In the genomic region with DNA sequence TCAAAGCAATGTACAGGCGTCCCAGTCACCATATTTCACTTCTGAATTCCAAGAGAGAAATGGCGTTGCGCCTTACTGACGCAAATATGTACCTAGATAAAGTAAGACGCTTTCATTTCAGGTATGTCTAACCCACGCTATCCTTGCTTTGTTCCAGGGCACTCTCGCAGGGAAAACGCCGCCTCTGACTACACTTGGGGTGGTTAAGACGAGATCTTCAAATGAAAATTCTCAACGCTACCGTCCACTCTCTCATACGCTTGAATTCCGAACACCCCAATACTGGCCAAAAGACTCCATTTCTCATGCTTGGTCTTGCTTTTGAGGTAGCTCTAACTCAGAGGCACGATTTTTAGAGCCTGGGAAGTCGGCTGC, we compare ENCODE assay signal across 9 cellular contexts. TPM values are rescaled to one million over a fixed set of nuclear protein-coding genes. Genes with fewer than 3 reads are reported as not detected.
DNase-seq lines count a peak whose midpoint lies in the region; ATAC-seq and TF ChIP-seq lines count a peak whose summit lies in the region.
"Had no signal": no experiment of that assay in that cellular context is flagged by ENCODE, and none has a peak within 500 bp of the region (broad histone marks: within the 10 kb centered on the region; RNA-seq: fewer than 3 reads in every experiment).

No MANE protein-coding gene starts in this region.

- peak overlapping the region; percentile 93 for H3K27ac ChIP-seq in KOPT-K1 (ENCODE audit: low read depth, low read length, poor library complexity, severe bottlenecking)
- peak overlapping the region; percentile 86 to 98 (median 96) for H3K27ac ChIP-seq in stomach

- in situ Hi-C loops in astrocyte of the cerebellum (cut with HindIII; ENCODE audit: low sequenced_read_pairs) = no loop called here

- TF ChIP-seq POLR2A in stomach (IDR thresholded peaks at IDR 0.05) = no peak

- no peaks in the 10 kb centered on the region for H3K9me3 ChIP-seq in KOPT-K1 (ENCODE audit: insufficient read depth, low read length, poor library complexity, severe bottlenecking)
- no peaks in the 10 kb centered on the region for H3K9me3 ChIP-seq in stomach

- TF ChIP-seq CTCF in AG10803 (conservative IDR thresholded peaks at IDR 0.05; ENCODE audit: low read length) = no peak
- no peak for TF ChIP-seq CTCF in astrocyte of the cerebellum (IDR thresholded peaks at IDR 0.05; ENCODE audit: low read depth, low read length, missing control alignments)
- TF ChIP-seq CTCF in stomach (IDR thresholded peaks at IDR 0.05) = no peak

- H3K4me3 ChIP-seq in AG10803 (ENCODE audit: low read length) (peak overlapping the region; percentile 99), astrocyte of the cerebellum (ENCODE audit: low read depth, low read length) (peak overlapping the region; percentile 97), stomach (peak overlapping the region; percentile 72 to 94 (median 86))

- DNase-seq in AG10803 (ENCODE audit: low read depth) (no peak), astrocyte of the cerebellum (ENCODE audit: low read depth) (no peak), kidney glomerular epithelial cell (lab: John Stamatoyannopoulos, UW) (peak; percentile 71), stomach (peak; percentile 34)

- intact Hi-C loops in stomach (cut with DNase I; ENCODE audit: low total_unique reads) = no loop called here

- H3K27me3 ChIP-seq in stomach = no peaks in the 10 kb centered on the region

- ATAC-seq in GM18519 (IDR thresholded peaks at IDR 0.05; ENCODE audit: low FRiP score, unreplicated experiment) = peak; percentile 9
- ATAC-seq in GM18498 (IDR thresholded peaks at IDR 0.05; ENCODE audit: unreplicated experiment) = no peak
- no peak for ATAC-seq in HG02623 (IDR thresholded peaks at IDR 0.05; ENCODE audit: unreplicated experiment)

- TF ChIP-seq EP300 in stomach (IDR thresholded peaks at IDR 0.05) = no peak

- H3K4me1 ChIP-seq in stomach = peaks cover 18 to 61% (median 43%) of the 10 kb centered on the region in 4 donors

- H3K36me3 ChIP-seq in KOPT-K1 (ENCODE audit: insufficient read depth, low read length) (peaks cover 28% of the 10 kb centered on the region), stomach (peaks cover 13 to 23% (median 22%) of the 10 kb centered on the region in 4 donors)

- WGBS in stomach, 5 donors = 0 to 1% (median 0%) methylated on average over 16 of the region's 16 CpGs

RNA-seq across cellular contexts. Expression of a gene that starts 0.7 kb away (rescaled TPM):
- 10 to 100 TPM in 4 of 5 donors, 1 to 10 TPM in 1; 7.8 to 67.7 (median 23.2) TPM for total RNA-seq in stomach
- polyA plus RNA-seq in stomach = 10 to 100 TPM in 2 of 3 donors, 1 to 10 TPM in 1; 9.6 to 14.3 (median 14.1) TPM

RNA-seq across cellular contexts. Expression of a gene that starts 9.6 kb away (rescaled TPM):
- not detected for total RNA-seq in stomach
- polyA plus RNA-seq in stomach = not detected
- total RNA-seq: pulmonary artery endothelial cell had no signal

RNA-seq across cellular contexts. Expression of a gene that starts 59.8 kb away (rescaled TPM):
- 10 to 100 TPM in 4 of 5 donors, 1 to 10 TPM in 1; 7.2 to 79.0 (median 30.3) TPM for total RNA-seq in stomach
- polyA plus RNA-seq in stomach = 10 to 100 TPM in 1 of 3 donors, 1 to 10 TPM in 2; 5.7 to 19.1 (median 7.5) TPM

Comparison
In these comparisons a context has a peak if more than half of its experiments do, and no peak if none do; other contexts are left out.
1. DNase-seq: peak in kidney glomerular epithelial cell (single experiment) and stomach (single experiment); none in AG10803 (single experiment) and astrocyte of the cerebellum (single experiment).
2. Peak in every context shown above with its lines, with median percentiles within 50 percentile points of each other: H3K4me3 ChIP-seq.